In genomic region chr11:83671295-83671694, GRCh38 we compare ENCODE assay signal across 15 cellular contexts.
DNase-seq lines count a peak whose midpoint lies in the region; ATAC-seq, FAIRE-seq and TF ChIP-seq lines count a peak whose summit lies in the region.
"Had no signal": no experiment of that assay in that cellular context is flagged by ENCODE, and none has a peak within 500 bp of the region (broad histone marks: within the 10 kb centered on the region; RNA-seq: fewer than 3 reads in every experiment).

No MANE protein-coding gene starts in this region.

- CTCF ChIA-PET in HepG2 (lab: Yijun Ruan, JAX; ENCODE audit: low intra/inter-chr PET ratio, low total read pairs): no interaction called here

- no peak overlapping the region for H2AFZ ChIP-seq in HepG2 (ENCODE audit: low read length)

- H4K20me1 ChIP-seq in HepG2 (ENCODE audit: insufficient read depth, low read length): no peaks in the 10 kb centered on the region

- H3K4me3 ChIP-seq in HepG2 (replicated peaks in 1 of 3; ENCODE audit: insufficient read depth in 1 of 3, low read depth in 2 of 3, low read length in 3 of 3): no peak overlapping the region
- H3K4me3 ChIP-seq: thoracic aorta had no signal

- H3K79me2 ChIP-seq in HepG2 (ENCODE audit: insufficient read depth, low read length): no peaks in the 10 kb centered on the region

- no peak overlapping the region for H3K9ac ChIP-seq in HepG2 (ENCODE audit: insufficient read depth, low read depth, low read length)

- no peaks in the 10 kb centered on the region for H3K27me3 ChIP-seq in HepG2 (ENCODE audit: control insufficient read depth in 1 of 2, insufficient read depth in 2 of 2, low read length in 2 of 2)

- DNase-seq in D341Med (ENCODE audit: low spot score): peak; percentile 27
- DNase-seq in HT-29 (ENCODE audit: low spot score): peak; percentile 19
- peak; percentile 14 for DNase-seq in RKO (ENCODE audit: low spot score)
- DNase-seq in HepG2 (ENCODE audit: low spot score): no peak
- DNase-seq in activated CD4-positive, CD25-positive, alpha-beta regulatory T cell (lab: John Stamatoyannopoulos, UW): no peak
- DNase-seq: activated CD4-positive, alpha-beta T cell treated with anti-CD3 and anti-CD28 coated beads, Interleukin-2, amount 50 U/mL, for 48 hours; islet precursor cell; KG1; posterior cingulate gyrus; stimulated activated CD4-positive, alpha-beta T cell treated with anti-CD3 and anti-CD28 coated beads, Interleukin-15, amount 100 ng/mL, for 24 hours had no signal

- POLR2A ChIA-PET in HepG2 (lab: Yijun Ruan, JAX): no interaction called here

- 0% methylated on average over 2 of the region's 2 CpGs for WGBS in HepG2 (ENCODE audit: low lambda C conversion rate)

- no peak for TF ChIP-seq CTCF in HepG2 (CRISPR knock-in tag; IDR thresholded peaks at IDR 0.05)

- H3K27ac ChIP-seq in HepG2 (ENCODE audit: extremely low read length, insufficient read depth, low read length): no peak overlapping the region
- H3K27ac ChIP-seq: thoracic aorta had no signal

- no peak overlapping the region for H3K4me2 ChIP-seq in HepG2 (ENCODE audit: low read depth, low read length)

- intact Hi-C loops in HepG2 (cut with micrococcal nuclease; ENCODE audit: unreplicated experiment): loop anchor here (1.0 kb wide), 1 partner anchor 378 kb away; no protein-coding TSS in a partner anchor

- no peak for FAIRE-seq in HepG2 (lab: Jason Lieb, UNC)

- ATAC-seq in HepG2 (no peak), HG03378 (IDR thresholded peaks at IDR 0.05; ENCODE audit: unreplicated experiment) (no peak), HG03095 (IDR thresholded peaks at IDR 0.05; ENCODE audit: unreplicated experiment) (no peak), GM19467 (IDR thresholded peaks at IDR 0.05; ENCODE audit: unreplicated experiment) (no peak)
- ATAC-seq: activated T-helper 17 cell treated with anti-CD3 and anti-CD28 coated beads, Interleukin-2, amount 50 U/mL, for 72 hours had no signal

- no peak for TF ChIP-seq POLR2A in HepG2 (IDR thresholded peaks at IDR 0.05; ENCODE audit: insufficient read depth in 1 of 2, low read depth in 2 of 2, low read length in 2 of 2)

- TF ChIP-seq RAD21 in HepG2 (CRISPR knock-in tag; IDR thresholded peaks at IDR 0.05): no peak

- H3K9me3 ChIP-seq in HepG2 (ENCODE audit: low read length): no peaks in the 10 kb centered on the region
- H3K9me3 ChIP-seq: thoracic aorta had no signal

- in situ Hi-C loops in HepG2 (cut with HindIII; ENCODE audit: extremely low pct_ligation_motif_present, low pct_unique_long_range_greater_than_20kb): no loop called here

- H3K36me3 ChIP-seq in HepG2 (replicated peaks in 1 of 2; ENCODE audit: control insufficient read depth in 1 of 2, insufficient read depth in 2 of 2, low read length in 2 of 2): no peaks in the 10 kb centered on the region
- H3K36me3 ChIP-seq: thoracic aorta had no signal

- H3K4me1 ChIP-seq in HepG2 (ENCODE audit: insufficient read depth, low read length): no peaks in the 10 kb centered on the region

- no TSS peak for BruUV-seq in HepG2 (replicated peaks; lab: Mats Ljungman, UMichigan)

- TF ChIP-seq EP300 in HepG2 (IDR thresholded peaks at IDR 0.05; ENCODE audit: low read depth in 2 of 2, low read length in 2 of 2) (no peak), HepG2 (CRISPR knock-in tag; IDR thresholded peaks at IDR 0.05; ENCODE audit: borderline replicate concordance) (no peak)

TF ChIP-seq in HepG2, 621 proteins besides CTCF, POLR2A, EP300 and RAD21:
- TF ChIP-seq ZNF441 (CRISPR knock-in tag; IDR thresholded peaks at IDR 0.05; ENCODE audit: borderline replicate concordance) (no peak), SMC3 (IDR thresholded peaks at IDR 0.05; ENCODE audit: low read length) (0 out of 2 replicates have a peak, but pooled peaks have one; percentile 8), HNF1B (CRISPR knock-in tag; IDR thresholded peaks at IDR 0.05) (no peak), STAG1 (CRISPR knock-in tag; IDR thresholded peaks at IDR 0.05) (peak; percentile 28; the same call in 1 of the 2 replicates)

Comparison
In these comparisons a context has a peak if more than half of its experiments do, and no peak if none do; other contexts are left out.
1. DNase-seq: peak in D341Med (single experiment), HT-29 (single experiment) and RKO (single experiment); none in HepG2 (single experiment) and activated CD4-positive, CD25-positive, alpha-beta regulatory T cell (0 of 4).